14 cellular contexts compared by ENCODE assay signal in the genomic region with DNA sequence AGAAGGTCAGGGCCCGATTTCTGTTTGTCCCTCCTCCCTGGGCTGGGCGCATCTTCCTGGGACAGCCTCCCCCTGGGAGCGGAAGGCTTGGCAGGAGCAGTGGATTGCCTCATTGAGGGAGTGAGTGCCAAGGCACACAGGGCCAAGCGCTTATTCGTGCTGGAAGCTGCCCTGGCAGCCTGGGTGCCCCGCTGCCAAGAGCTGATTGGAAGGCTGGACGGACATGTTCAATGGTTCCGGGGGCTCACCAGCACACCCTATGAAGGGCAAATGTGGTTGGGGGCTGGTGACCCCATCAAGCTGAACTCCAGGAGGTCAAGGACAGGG. TPM values are rescaled to one million over a fixed set of nuclear protein-coding genes. Genes with fewer than 3 reads are reported as not detected.
DNase-seq lines count a peak whose midpoint lies in the region; FAIRE-seq and TF ChIP-seq lines count a peak whose summit lies in the region.
"Had no signal": no experiment of that assay in that cellular context is flagged by ENCODE, and none has a peak within 500 bp of the region (broad histone marks: within the 10 kb centered on the region; RNA-seq: fewer than 3 reads in every experiment).

No MANE protein-coding gene starts in this region.

- H3K36me3 Mint-ChIP-seq in osteocyte (ENCODE audit: unreplicated experiment), result no peaks in the 10 kb centered on the region

- H3K4me1 ChIP-seq in kidney (ENCODE audit: control insufficient read depth in 1 of 2, insufficient read depth in 1 of 2, low read depth in 1 of 2, low read length in 2 of 2), result peaks cover 0 to 12% of the 10 kb centered on the region in 2 donors
- H3K4me1 ChIP-seq in sigmoid colon, result peaks cover 0 to 6% (median 0%) of the 10 kb centered on the region in 4 donors
- H3K4me1 ChIP-seq in PC-9 (replicated peaks; ENCODE audit: insufficient read depth), result no peaks in the 10 kb centered on the region
- H3K4me1 ChIP-seq: thyroid gland had no signal

- peaks cover 4% of the 10 kb centered on the region for H3K27me3 Mint-ChIP-seq in osteocyte (ENCODE audit: unreplicated experiment)

- H3K9me3 ChIP-seq in MG63, result no peaks in the 10 kb centered on the region
- no peaks in the 10 kb centered on the region for H3K9me3 ChIP-seq in kidney (ENCODE audit: control insufficient read depth in 1 of 2, low read length in 2 of 2)
- H3K9me3 ChIP-seq in sigmoid colon, result no peaks in the 10 kb centered on the region
- H3K9me3 ChIP-seq in PC-9 (ENCODE audit: insufficient read depth, low read depth), result no peaks in the 10 kb centered on the region
- H3K9me3 ChIP-seq: thyroid gland had no signal

- H3F3A ChIP-seq in PC-9 (ENCODE audit: insufficient read depth, low read depth), result no peaks in the 10 kb centered on the region

- no peak overlapping the region for H3K27ac Mint-ChIP-seq in osteocyte (ENCODE audit: unreplicated experiment)

- 85 to 88% methylated on average over 8 of the region's 8 CpGs for WGBS in sigmoid colon, 2 donors

- no TSS peak for BruUV-seq in PC-9 (replicated peaks; lab: Mats Ljungman, UMichigan)

- intact Hi-C loops in kidney (cut with DNase I), result no loop called here
- intact Hi-C loops in sigmoid colon (cut with DNase I), result no loop called here
- intact Hi-C loops in PC-9 (cut with micrococcal nuclease; ENCODE audit: unreplicated experiment), result no loop called here

- no peaks in the 10 kb centered on the region for H4K20me1 ChIP-seq in PC-9 (ENCODE audit: insufficient read depth)

- CTCF ChIA-PET in PC-9 (lab: Charles Lee), result no interaction called here

- no peaks in the 10 kb centered on the region for H3K79me2 ChIP-seq in PC-9 (ENCODE audit: low read depth)

- H3K4me2 ChIP-seq in PC-9, result no peak overlapping the region

- peaks cover 6% of the 10 kb centered on the region for H3K4me1 Mint-ChIP-seq in osteocyte (ENCODE audit: unreplicated experiment)

- H3K27ac ChIP-seq in kidney (ENCODE audit: low read depth in 2 of 2, low read length in 2 of 2), result no peak overlapping the region
- H3K27ac ChIP-seq in sigmoid colon, result no peak overlapping the region
- no peak overlapping the region for H3K27ac ChIP-seq in PC-9
- H3K27ac ChIP-seq: GM23248, thyroid gland had no signal

- no peak for TF ChIP-seq EP300 in sigmoid colon (IDR thresholded peaks at IDR 0.05)

- H3K9me3 Mint-ChIP-seq in osteocyte (ENCODE audit: unreplicated experiment), result no peaks in the 10 kb centered on the region

- no peak for TF ChIP-seq CTCF in kidney (IDR thresholded peaks at IDR 0.05; ENCODE audit: borderline replicate concordance, extremely low read depth, insufficient read depth)
- TF ChIP-seq CTCF in sigmoid colon (IDR thresholded peaks at IDR 0.05), result no peak
- no peak for TF ChIP-seq CTCF in PC-9 (conservative IDR thresholded peaks at IDR 0.05)
- no peak for TF ChIP-seq CTCF in osteocyte (IDR thresholded peaks at IDR 0.05)

- TF ChIP-seq POLR2A in sigmoid colon (IDR thresholded peaks at IDR 0.05), result no peak

- no peak overlapping the region for H3K4me3 Mint-ChIP-seq in osteocyte (ENCODE audit: unreplicated experiment)

- H3K4me3 ChIP-seq in MG63 (no peak overlapping the region), kidney (ENCODE audit: low read length in 2 of 2) (no peak overlapping the region), sigmoid colon (no peak overlapping the region), PC-9 (no peak overlapping the region)
- H3K4me3 ChIP-seq: GM23248, skin epidermis, thyroid gland had no signal

- FAIRE-seq in kidney (lab: Jason Lieb, UNC), result no peak

- POLR2A ChIA-PET in PC-9 (lab: Charles Lee; ENCODE audit: unreplicated experiment), result no interaction called here

- no peak overlapping the region for H3K9ac ChIP-seq in kidney (ENCODE audit: low read length in 2 of 2)
- H3K9ac ChIP-seq: GM23248 had no signal

- H3K27me3 ChIP-seq in MG63 (peaks cover 3% of the 10 kb centered on the region; the same call in 1 of the 2 replicates), sigmoid colon (no peaks in the 10 kb centered on the region), PC-9 (ENCODE audit: insufficient read depth, low read depth) (peaks cover 96% of the 10 kb centered on the region)
- H3K27me3 ChIP-seq: thyroid gland had no signal

- no peaks in the 10 kb centered on the region for H3K9me2 ChIP-seq in PC-9 (ENCODE audit: insufficient read depth)

- DNase-seq in MG63, result peak; percentile 82
- peak; percentile 70 to 72 for DNase-seq in cerebellar nuclear complex (lab: John Stamatoyannopoulos, UW)
- peak; percentile 83 for DNase-seq in kidney
- DNase-seq in sigmoid colon, result peak; percentile 70
- no peak for DNase-seq in NCI-H748 treated with DMSO at 0.1 percent for 48 hours (lab: John Stamatoyannopoulos, UW)
- no peak for DNase-seq in PC-9
- no peak for DNase-seq in NCI-H2227 treated with DMSO at 0.1 percent for 48 hours (lab: John Stamatoyannopoulos, UW)
- no peak for DNase-seq in osteocyte (ENCODE audit: extremely low spot score, unreplicated experiment)
- DNase-seq: amniotic stem cell, DMS153, GM23248, thyroid gland had no signal

- H2AFZ ChIP-seq in PC-9, result no peak overlapping the region
- H2AFZ ChIP-seq: GM23248 had no signal

- H3K36me3 ChIP-seq in MG63, result no peaks in the 10 kb centered on the region
- no peaks in the 10 kb centered on the region for H3K36me3 ChIP-seq in kidney (ENCODE audit: control insufficient read depth in 1 of 2, insufficient read depth in 2 of 2, low read length in 2 of 2)
- no peaks in the 10 kb centered on the region for H3K36me3 ChIP-seq in sigmoid colon
- no peaks in the 10 kb centered on the region for H3K36me3 ChIP-seq in PC-9 (ENCODE audit: low read depth)
- H3K36me3 ChIP-seq: thyroid gland had no signal

RNA-seq across cellular contexts. Expression of gene ZNF831, which starts 10.3 kb away (rescaled TPM):
- not detected in 2 replicates for total RNA-seq in MG63 (2014; rRNA removed; shearing (Covaris generic); ENCODE audit: low replicate concordance)
- total RNA-seq in kidney (1.9 TPM), sigmoid colon (1 to 10 TPM in 1 of 4 donors, under 1 TPM in 3; 0.27 to 1.8 (median 0.50) TPM), PC-9 (2021) (not detected in 2 replicates), osteocyte (not detected in 2 replicates)
- polyA plus RNA-seq in kidney (ENCODE audit: insufficient read depth, low read depth, low replicate concordance) (0.04 TPM), sigmoid colon (1 to 10 TPM in 1 of 3 donors, under 1 TPM in 1, not detected in 1; under 0.01 to 4.4 TPM)
- total RNA-seq: GM23248, RPMI7951 had no signal
- polyA plus RNA-seq: GM23248 had no signal

Comparison
In these comparisons a context has a peak if more than half of its experiments do, and no peak if none do; other contexts are left out.
1. DNase-seq: peak in MG63 (single experiment), cerebellar nuclear complex (2 of 2), kidney (single experiment) and sigmoid colon (single experiment); none in NCI-H748 treated with DMSO at 0.1 percent for 48 hours (single experiment), PC-9 (0 of 2), NCI-H2227 treated with DMSO at 0.1 percent for 48 hours (single experiment) and osteocyte (single experiment).